Comparison of ENCODE assay signal across 9 cellular contexts in genomic region chrX:20224814-20225487, GRCh38. TPM values are rescaled to one million over a fixed set of nuclear protein-coding genes. Genes with fewer than 3 reads are reported as not detected.
A peak's percentile ranks its signal among the peaks of the same experiment; 100 is the strongest.
DNase-seq lines count a peak whose midpoint lies in the region; ATAC-seq and TF ChIP-seq lines count a peak whose summit lies in the region.
"Had no signal": no experiment of that assay in that cellular context is flagged by ENCODE, and none has a peak within 500 bp of the region (broad histone marks: within the 10 kb centered on the region; RNA-seq: fewer than 3 reads in every experiment).

No MANE protein-coding gene starts in this region.

- no peak for TF ChIP-seq POLR2A in testis (IDR thresholded peaks at IDR 0.05)

- ATAC-seq in GM21515 (IDR thresholded peaks at IDR 0.05; ENCODE audit: unreplicated experiment) (peak; percentile 80), HG03565 (IDR thresholded peaks at IDR 0.05; ENCODE audit: unreplicated experiment) (peak; percentile 89), heart right ventricle (peak in 6 of 8 donors; percentile 27 to 83 (median 70))

- no peaks in the 10 kb centered on the region for H3K9me3 ChIP-seq in heart right ventricle
- H3K9me3 ChIP-seq in testis: no peaks in the 10 kb centered on the region

- H3K27me3 ChIP-seq in heart right ventricle (peaks cover 0 to 36% (median 0%) of the 10 kb centered on the region in 7 donors), testis (no peaks in the 10 kb centered on the region)

- 34 to 65% methylated on average over 2 of the region's 2 CpGs for WGBS in heart right ventricle, 2 donors
- 84 to 98% methylated on average over 2 of the region's 2 CpGs for WGBS in testis, 2 donors

- in situ Hi-C loops in GM13976 (cut with MboI; ENCODE audit: low sequenced_read_pairs, unreplicated experiment): no loop called here

- DNase-seq in GM13976 (ENCODE audit: low spot score) (peak; percentile 8), heart right ventricle (no peak), testis (no peak), activated gamma-delta T cell (lab: John Stamatoyannopoulos, UW) (no peak), head of caudate nucleus (no peak)
- DNase-seq in activated CD8-positive, alpha-beta memory T cell treated with anti-CD3 and anti-CD28 coated beads, Interleukin-2, amount 50 U/mL, for 48 hours: no peak

- TF ChIP-seq CTCF in GM13976 (IDR thresholded peaks at IDR 0.05; ENCODE audit: borderline replicate concordance, control extremely low read depth, extremely low read depth, insufficient read depth, missing control alignments) (no peak), heart right ventricle (IDR thresholded peaks at IDR 0.05) (no peak), testis (IDR thresholded peaks at IDR 0.05) (no peak)

- intact Hi-C loops in heart right ventricle (cut with DNase I): no loop called here
- intact Hi-C loops in testis (cut with DNase I; ENCODE audit: low total_unique reads): no loop called here
- intact Hi-C loops in head of caudate nucleus (cut with DNase I): no loop called here

- H3K4me3 ChIP-seq in heart right ventricle: no peak overlapping the region
- H3K4me3 ChIP-seq in testis: no peak overlapping the region
- H3K4me3 ChIP-seq: skin epidermis had no signal

- peaks cover 0 to 53% (median 17%) of the 10 kb centered on the region in 9 donors for H3K4me1 ChIP-seq in heart right ventricle
- no peaks in the 10 kb centered on the region for H3K4me1 ChIP-seq in testis

- peak overlapping the region in 5 of 10 donors; percentile 39 to 48 (median 43) for H3K27ac ChIP-seq in heart right ventricle
- no peak overlapping the region for H3K27ac ChIP-seq in testis
- H3K27ac ChIP-seq: skin epidermis had no signal

- peaks cover 0 to 21% (median 0%) of the 10 kb centered on the region in 9 donors for H3K36me3 ChIP-seq in heart right ventricle
- H3K36me3 ChIP-seq in testis (ENCODE audit: low read depth, missing control alignments): no peaks in the 10 kb centered on the region

RNA-seq across cellular contexts. Expression of gene RPS6KA3, which starts 41.8 kb away (rescaled TPM):
- total RNA-seq in heart right ventricle: 10 to 100 TPM; 22.4 to 42.5 (median 35.1) TPM
- 10 to 100 TPM in 1 of 2 donors, 1 to 10 TPM in 1; 6.7 to 14.8 TPM for polyA plus RNA-seq in heart right ventricle
- total RNA-seq in testis: 10 to 100 TPM; 12.5 to 12.6 TPM
- 8.5 TPM for polyA plus RNA-seq in testis (ENCODE audit: insufficient read depth, low read depth, low replicate concordance)
